In the genomic region with DNA sequence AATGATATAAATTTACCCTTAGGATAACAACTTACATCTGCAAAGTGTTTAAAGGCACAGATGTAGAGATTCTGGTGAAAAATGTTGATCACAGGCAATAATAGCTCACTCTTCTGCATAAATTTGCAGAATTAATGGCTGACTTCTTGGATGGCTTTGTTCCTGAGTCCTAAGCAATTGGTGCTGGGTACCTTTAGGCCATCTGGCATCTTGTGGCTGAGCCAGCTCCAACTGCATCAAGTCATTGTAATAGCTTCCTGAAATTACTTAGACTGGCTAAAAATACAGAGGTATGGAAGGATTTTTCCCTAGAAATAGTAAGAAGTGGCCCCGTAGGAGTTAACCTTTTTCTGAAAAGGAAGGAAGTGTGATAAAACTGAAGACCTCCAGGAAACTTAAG, we compare ENCODE assay signal across 18 cellular contexts.
"Had no signal": no experiment of that assay in that cellular context is flagged by ENCODE, and none has a peak within 500 bp of the region (broad histone marks: within the 10 kb centered on the region; RNA-seq: fewer than 3 reads in every experiment).

No MANE protein-coding gene starts in this region.

- H3K4me1 ChIP-seq: heart left ventricle, right lobe of liver, tibial nerve, upper lobe of left lung had no signal

- H3K9me3 ChIP-seq: ovary, right lobe of liver, thoracic aorta had no signal

- H3K4me3 ChIP-seq: heart left ventricle, hepatocyte, lung, ovary, right lobe of liver, thoracic aorta, tibial nerve, upper lobe of left lung had no signal

- ATAC-seq: effector memory CD8-positive, alpha-beta T cell; heart left ventricle; left lobe of liver; natural killer cell; right lobe of liver; stimulated activated naive B cell treated with anti-CD40 and anti-IgM and Interleukin-4, amounts not matched to agents 10 μg/mL and 1 μg/mL and 100 μg/mL, for 72 hours had no signal

- DNase-seq: cortex of kidney; effector memory CD8-positive, alpha-beta T cell; heart left ventricle; kidney; natural killer cell; occipital lobe; ovary; right lobe of liver; small intestine; stimulated activated CD4-positive, alpha-beta T cell treated with anti-CD3 and anti-CD28 coated beads, Interleukin-15, amount 100 ng/mL, for 24 hours; stimulated activated CD4-positive, alpha-beta T cell treated with anti-CD3 and anti-CD28 coated beads, Interleukin-2, amount 100 ng/mL, for 48 hours; stimulated activated naive B cell treated with anti-CD40 and anti-IgM and Interleukin-4, amounts not matched to agents 10 μg/mL and 1 μg/mL and 100 μg/mL, for 72 hours; upper lobe of left lung had no signal

- H3K27me3 ChIP-seq: heart left ventricle, hepatocyte, ovary, right lobe of liver, tibial nerve, upper lobe of left lung had no signal

- H3K36me3 ChIP-seq: heart left ventricle, ovary, right lobe of liver, thoracic aorta, tibial nerve, upper lobe of left lung had no signal

- H3K27ac ChIP-seq: heart left ventricle, hepatocyte, ovary, right lobe of liver, thoracic aorta, tibial nerve, upper lobe of left lung had no signal
